In the genomic region with DNA sequence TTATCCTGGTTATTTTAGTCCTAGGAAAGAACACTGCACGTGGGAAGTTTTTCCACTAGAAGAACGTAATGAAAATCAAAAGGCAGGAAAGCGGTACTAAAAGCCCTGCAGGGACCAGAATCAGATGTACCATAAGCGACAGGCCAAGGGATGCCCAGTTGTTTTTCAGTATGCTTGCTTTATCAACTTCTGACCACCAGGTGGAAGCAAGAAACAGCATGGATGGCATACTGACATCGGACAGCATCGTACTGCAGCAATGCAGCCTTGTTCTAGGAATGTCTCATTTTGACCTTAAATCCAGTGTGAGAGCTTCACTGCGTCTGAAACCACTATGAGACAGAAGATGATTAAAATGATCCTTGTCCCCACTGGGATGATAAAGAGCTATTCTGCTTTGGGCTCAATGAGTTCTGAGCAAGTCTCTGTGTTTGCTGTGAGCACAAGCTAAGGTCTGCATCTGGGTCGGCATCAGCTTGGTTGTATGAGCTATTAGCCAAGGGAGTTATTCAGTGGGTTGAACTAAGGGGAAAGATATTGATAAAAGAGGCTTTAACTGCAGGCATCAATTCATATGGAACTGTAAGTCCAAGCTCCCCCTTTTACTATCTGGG, we compare ENCODE assay signal across 8 cellular contexts. TPM values are rescaled to one million over a fixed set of nuclear protein-coding genes. Genes with fewer than 3 reads are reported as not detected.
DNase-seq lines count a peak whose midpoint lies in the region; ATAC-seq, FAIRE-seq and TF ChIP-seq lines count a peak whose summit lies in the region.

No MANE protein-coding gene starts in this region.

- H3K4me1 ChIP-seq in endothelial cell of umbilical vein (ENCODE audit: control insufficient read depth, extremely low read depth, insufficient read depth, low read length) (peaks cover 15% of the 10 kb centered on the region), mesodermal cell (ENCODE audit: control insufficient read depth, insufficient read depth, low read length, poor library complexity, severe bottlenecking) (peaks cover 16% of the 10 kb centered on the region), thyroid gland (no peaks in the 10 kb centered on the region)

- dilution Hi-C loops in endothelial cell of umbilical vein (cut with MboI; ENCODE audit: extremely low pct_ligation_motif_present, low sequenced_read_pairs): no loop called here

- ATAC-seq in HG02938 (IDR thresholded peaks at IDR 0.05; ENCODE audit: unreplicated experiment): peak; percentile 85

- H3K27ac ChIP-seq in endothelial cell of umbilical vein (ENCODE audit: insufficient read depth, low read depth, low read length) (no peak overlapping the region), mesodermal cell (ENCODE audit: low read depth, low read length, severe bottlenecking) (peak overlapping the region; percentile 36), thyroid gland (no peak overlapping the region)

- peak; percentile 96 for FAIRE-seq in endothelial cell of umbilical vein (lab: Jason Lieb, UNC)

- H3K36me3 ChIP-seq in endothelial cell of umbilical vein (ENCODE audit: control insufficient read depth in 2 of 2, extremely low read depth in 1 of 2, insufficient read depth in 2 of 2, low read length in 2 of 2) (no peaks in the 10 kb centered on the region), mesodermal cell (ENCODE audit: control insufficient read depth, insufficient read depth, low read length) (no peaks in the 10 kb centered on the region), thyroid gland (no peaks in the 10 kb centered on the region)

- peak overlapping the region; percentile 28 for H3K4me2 ChIP-seq in endothelial cell of umbilical vein (ENCODE audit: insufficient read depth, low read length)

- H2AFZ ChIP-seq in endothelial cell of umbilical vein (ENCODE audit: low read depth, low read length): peak overlapping the region; percentile 3

- BruUV-seq in endothelial cell of umbilical vein (replicated peaks; lab: Mats Ljungman, UMichigan): no TSS peak

- CTCF ChIA-PET in AG04449 (lab: Yijun Ruan, JAX): interaction anchor here (0.6 to 4.0 kb wide), 65 partner anchors 9 to 324 kb away, joined by 3 to 46 read pairs (median 5); a partner anchor contains a TSS
- CTCF ChIA-PET in endothelial cell of umbilical vein (lab: Charles Lee): interaction anchor here (0.7 to 3.3 kb wide), 45 partner anchors 10 to 323 kb away, joined by 3 to 92 read pairs (median 5); a partner anchor contains a TSS

- intact Hi-C loops in endothelial cell of umbilical vein (cut with micrococcal nuclease) (loop anchor here (1.0 to 5.0 kb wide), 4 partner anchors 63 to 318 kb away; no protein-coding TSS in a partner anchor), thyroid gland (cut with DNase I) (loop anchor here (2.0 kb wide), 1 partner anchor 316 kb away; no protein-coding TSS in a partner anchor)

- no peaks in the 10 kb centered on the region for H3K79me2 ChIP-seq in endothelial cell of umbilical vein (ENCODE audit: control insufficient read depth, insufficient read depth, low read length)

- H3K27me3 ChIP-seq in endothelial cell of umbilical vein (ENCODE audit: control insufficient read depth in 2 of 2, insufficient read depth in 2 of 2, low read length in 2 of 2): peaks cover 4 to 11% of the 10 kb centered on the region in 2 experiments
- no peaks in the 10 kb centered on the region for H3K27me3 ChIP-seq in thyroid gland

- H3K9ac ChIP-seq in endothelial cell of umbilical vein (replicated peaks; ENCODE audit: extremely low read depth, insufficient read depth, low read length): no peak overlapping the region

- H3K4me3 ChIP-seq in AG04449 (ENCODE audit: low read depth, low read length) (no peak overlapping the region), endothelial cell of umbilical vein (replicated peaks in 1 of 3; ENCODE audit: insufficient read depth in 1 of 3, low read depth in 1 of 3, low read length in 3 of 3) (no peak overlapping the region), mesodermal cell (ENCODE audit: extremely low read depth, insufficient read depth, low read length, poor library complexity, severe bottlenecking) (no peak overlapping the region), thyroid gland (replicated peaks in 1 of 3) (no peak overlapping the region)

- POLR2A ChIA-PET in AG04449 (lab: Yijun Ruan, JAX): interaction anchor here (0.6 to 2.3 kb wide), 6 partner anchors 27 to 275 kb away, joined by 3 to 9 read pairs (median 4); no protein-coding TSS in a partner anchor
- POLR2A ChIA-PET in endothelial cell of umbilical vein (lab: Charles Lee): no interaction called here

- no peaks in the 10 kb centered on the region for H3K9me1 ChIP-seq in endothelial cell of umbilical vein (replicated peaks; ENCODE audit: control insufficient read depth, extremely low read depth, insufficient read depth, low read length)

- TF ChIP-seq CTCF in AG04449 (IDR thresholded peaks at IDR 0.05; ENCODE audit: insufficient read depth, low read length, missing control alignments): peak; percentile 83
- TF ChIP-seq CTCF in GM12873 (IDR thresholded peaks at IDR 0.05; ENCODE audit: insufficient read depth, low read depth, low read length, missing control alignments): peak; percentile 88
- peak; percentile 69 to 74 for TF ChIP-seq CTCF in endothelial cell of umbilical vein (IDR thresholded peaks at IDR 0.05; ENCODE audit: extremely low read depth in 1 of 2, insufficient read depth in 1 of 2, low read depth in 1 of 2, low read length in 2 of 2)
- peak in 5 of 6 experiments; percentile 46 to 87 (median 77) for TF ChIP-seq CTCF in thyroid gland (IDR thresholded peaks at IDR 0.05)

- no peaks in the 10 kb centered on the region for H3K9me3 ChIP-seq in endothelial cell of umbilical vein (replicated peaks; ENCODE audit: control insufficient read depth, insufficient read depth, low read length)
- H3K9me3 ChIP-seq in mesodermal cell (ENCODE audit: control insufficient read depth, low read length): no peaks in the 10 kb centered on the region
- no peaks in the 10 kb centered on the region for H3K9me3 ChIP-seq in thyroid gland

- no peaks in the 10 kb centered on the region for H4K20me1 ChIP-seq in endothelial cell of umbilical vein (replicated peaks; ENCODE audit: control insufficient read depth, extremely low read depth, insufficient read depth, low read length)

- DNase-seq in AG04449 (ENCODE audit: low read depth, low spot score) (peak; percentile 54), NCI-H345 treated with DMSO at 0.1 percent for 48 hours (lab: John Stamatoyannopoulos, UW; ENCODE audit: unreplicated experiment) (peak; percentile 45), endothelial cell of umbilical vein (ENCODE audit: low read depth, low spot score) (peak; percentile 81), thyroid gland (peak; percentile 28 to 39)
- DNase-seq in activated CD4-positive, alpha-beta T cell treated with anti-CD3 and anti-CD28 coated beads for 4 hours: peak; percentile 27 to 37

- WGBS in mesodermal cell (ENCODE audit: insufficient coverage in 2 of 2), 2 experiments: 10 to 16% methylated on average over 8 of the region's 8 CpGs
- WGBS in thyroid gland, 2 donors: 10 to 15% methylated on average over 8 of the region's 8 CpGs

- no peak for TF ChIP-seq POLR2A in endothelial cell of umbilical vein (IDR thresholded peaks at IDR 0.05; ENCODE audit: low read depth, low read length)
- TF ChIP-seq POLR2A in thyroid gland (IDR thresholded peaks at IDR 0.05): no peak

TF ChIP-seq in endothelial cell of umbilical vein, 7 proteins besides CTCF, POLR2A, EP300 and RAD21:
- TF ChIP-seq GATA2 (IDR thresholded peaks at IDR 0.05; ENCODE audit: insufficient read depth, insufficient read length, low read depth, low read length) (no peak), MYC (IDR thresholded peaks at IDR 0.05; ENCODE audit: low read depth, low read length) (no peak), JUN (IDR thresholded peaks at IDR 0.05; ENCODE audit: borderline replicate concordance, insufficient read depth, insufficient read length, low read depth) (no peak), POLR2AphosphoS5 (IDR thresholded peaks at IDR 0.05; ENCODE audit: insufficient read depth, low read depth, low read length) (no peak), FOS (IDR thresholded peaks at IDR 0.05; ENCODE audit: borderline replicate concordance, insufficient read depth, low read length) (no peak), EZH2 (IDR thresholded peaks at IDR 0.05; ENCODE audit: borderline replicate concordance, low read depth, low read length, severe bottlenecking) (no peak)
- TF ChIP-seq, protein P1, sequence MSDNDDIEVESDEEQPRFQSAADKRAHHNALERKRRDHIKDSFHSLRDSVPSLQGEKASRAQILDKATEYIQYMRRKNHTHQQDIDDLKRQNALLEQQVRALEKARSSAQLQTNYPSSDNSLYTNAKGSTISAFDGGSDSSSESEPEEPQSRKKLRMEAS (IDR thresholded peaks at IDR 0.05; ENCODE audit: insufficient read depth, insufficient read length): no peak

RNA-seq across cellular contexts. Expression of a gene that starts 54.3 kb away (rescaled TPM):
- total RNA-seq in endothelial cell of umbilical vein (not detected in 2 replicates), thyroid gland (1 to 10 TPM in 1 of 4 donors, not detected in 3; 1.2 TPM)
- not detected in 2 replicates for polyA plus RNA-seq in endothelial cell of umbilical vein
- not detected in 2 replicates for polyA plus RNA-seq in endothelial cell of umbilical vein (2011; cell fraction: cytosol; rRNA removed)
- not detected in 2 replicates for polyA plus RNA-seq in endothelial cell of umbilical vein (2011; cell fraction: nucleus; rRNA removed)
- not detected in 2 replicates for polyA plus RNA-seq in endothelial cell of umbilical vein (2012)
- not detected in 2 replicates for polyA minus RNA-seq in endothelial cell of umbilical vein
- polyA minus RNA-seq in endothelial cell of umbilical vein (2011; cell fraction: cytosol; rRNA and poly(A)+ RNA removed): not detected
- polyA minus RNA-seq in endothelial cell of umbilical vein (2011; cell fraction: nucleus; rRNA and poly(A)+ RNA removed): not detected in 2 replicates
- polyA plus RNA-seq in mesodermal cell (2013, experiment 1 of 2): 0.37 TPM
- polyA plus RNA-seq in mesodermal cell (2013, experiment 2 of 2): not detected
